2 cellular contexts compared by ENCODE assay signal in the genomic region with DNA sequence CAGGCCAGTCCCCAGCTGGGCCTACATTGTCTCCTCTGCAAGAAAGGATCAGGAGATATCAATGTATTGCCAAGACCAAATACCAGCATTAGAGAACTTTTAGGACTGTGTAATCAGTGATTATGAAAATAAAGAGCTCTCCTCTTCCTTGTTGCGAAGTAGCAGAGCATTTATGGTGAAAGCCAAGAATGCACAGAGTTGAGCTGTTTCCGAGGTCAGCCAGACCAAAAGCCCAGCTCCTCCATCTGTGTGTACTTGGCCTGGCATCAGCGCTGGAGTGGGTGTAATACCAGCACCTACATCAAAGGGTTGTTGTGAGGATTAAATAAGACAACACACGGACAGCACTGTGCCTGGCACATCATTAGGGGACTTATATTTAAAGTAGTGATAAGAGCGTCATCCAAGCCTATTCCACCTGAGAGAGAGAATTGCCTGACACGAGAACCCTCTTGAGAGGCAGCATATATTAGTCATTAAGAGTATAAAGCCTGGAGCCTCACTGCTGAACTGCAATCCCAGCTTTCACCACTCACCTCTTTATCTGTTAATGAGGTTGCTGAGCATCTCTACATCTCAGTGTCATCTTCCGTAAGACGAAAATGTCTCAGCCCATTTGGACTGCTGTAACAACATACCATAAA.
TF ChIP-seq lines count a peak whose summit lies in the region.

No MANE protein-coding gene starts in this region.

TF ChIP-seq in GM12878, 131 proteins besides CTCF, POLR2A, EP300 and RAD21:
- no peak for TF ChIP-seq LARP7 (IDR thresholded peaks at IDR 0.05)
- TF ChIP-seq TCF3 (IDR thresholded peaks at IDR 0.05; ENCODE audit: borderline replicate concordance, insufficient read depth, low read depth, low read length), result no peak
- TF ChIP-seq RBBP5 (conservative IDR thresholded peaks at IDR 0.05), result no peak
- TF ChIP-seq, protein P1, sequence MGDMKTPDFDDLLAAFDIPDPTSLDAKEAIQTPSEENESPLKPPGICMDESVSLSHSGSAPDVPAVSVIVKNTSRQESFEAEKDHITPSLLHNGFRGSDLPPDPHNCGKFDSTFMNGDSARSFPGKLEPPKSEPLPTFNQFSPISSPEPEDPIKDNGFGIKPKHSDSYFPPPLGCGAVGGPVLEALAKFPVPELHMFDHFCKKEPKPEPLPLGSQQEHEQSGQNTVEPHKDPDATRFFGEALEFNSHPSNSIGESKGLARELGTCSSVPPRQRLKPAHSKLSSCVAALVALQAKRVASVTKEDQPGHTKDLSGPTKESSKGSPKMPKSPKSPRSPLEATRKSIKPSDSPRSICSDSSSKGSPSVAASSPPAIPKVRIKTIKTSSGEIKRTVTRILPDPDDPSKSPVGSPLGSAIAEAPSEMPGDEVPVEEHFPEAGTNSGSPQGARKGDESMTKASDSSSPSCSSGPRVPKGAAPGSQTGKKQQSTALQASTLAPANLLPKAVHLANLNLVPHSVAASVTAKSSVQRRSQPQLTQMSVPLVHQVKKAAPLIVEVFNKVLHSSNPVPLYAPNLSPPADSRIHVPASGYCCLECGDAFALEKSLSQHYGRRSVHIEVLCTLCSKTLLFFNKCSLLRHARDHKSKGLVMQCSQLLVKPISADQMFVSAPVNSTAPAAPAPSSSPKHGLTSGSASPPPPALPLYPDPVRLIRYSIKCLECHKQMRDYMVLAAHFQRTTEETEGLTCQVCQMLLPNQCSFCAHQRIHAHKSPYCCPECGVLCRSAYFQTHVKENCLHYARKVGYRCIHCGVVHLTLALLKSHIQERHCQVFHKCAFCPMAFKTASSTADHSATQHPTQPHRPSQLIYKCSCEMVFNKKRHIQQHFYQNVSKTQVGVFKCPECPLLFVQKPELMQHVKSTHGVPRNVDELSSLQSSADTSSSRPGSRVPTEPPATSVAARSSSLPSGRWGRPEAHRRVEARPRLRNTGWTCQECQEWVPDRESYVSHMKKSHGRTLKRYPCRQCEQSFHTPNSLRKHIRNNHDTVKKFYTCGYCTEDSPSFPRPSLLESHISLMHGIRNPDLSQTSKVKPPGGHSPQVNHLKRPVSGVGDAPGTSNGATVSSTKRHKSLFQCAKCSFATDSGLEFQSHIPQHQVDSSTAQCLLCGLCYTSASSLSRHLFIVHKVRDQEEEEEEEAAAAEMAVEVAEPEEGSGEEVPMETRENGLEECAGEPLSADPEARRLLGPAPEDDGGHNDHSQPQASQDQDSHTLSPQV (IDR thresholded peaks at IDR 0.05), result no peak
- TF ChIP-seq STAT3 (IDR thresholded peaks at IDR 0.05; ENCODE audit: low read depth, low read length), result no peak
- no peak for TF ChIP-seq FOXM1 (IDR thresholded peaks at IDR 0.05; ENCODE audit: low read depth, low read length)
- no peak for TF ChIP-seq KDM1A (IDR thresholded peaks at IDR 0.05; ENCODE audit: borderline replicate concordance)

TF ChIP-seq in HepG2, 621 proteins besides CTCF, POLR2A, EP300 and RAD21:
- no peak for TF ChIP-seq BRF2 (CRISPR knock-in tag; IDR thresholded peaks at IDR 0.05)
- no peak for TF ChIP-seq ZNF335 (CRISPR knock-in tag; IDR thresholded peaks at IDR 0.05)
- TF ChIP-seq ZNF761 (CRISPR knock-in tag; conservative IDR thresholded peaks at IDR 0.05), result no peak
- TF ChIP-seq SRSF1 (optimal IDR thresholded peaks at IDR 0.05; ENCODE audit: low read depth, low read length), result no peak
- no peak for TF ChIP-seq SRSF9 (IDR thresholded peaks at IDR 0.05; ENCODE audit: borderline replicate concordance, insufficient read depth, low read depth, low read length, poor library complexity, severe bottlenecking)
- TF ChIP-seq NCOR1 (IDR thresholded peaks at IDR 0.05; ENCODE audit: borderline replicate concordance, low read length), result no peak
- TF ChIP-seq HCFC1 (IDR thresholded peaks at IDR 0.05; ENCODE audit: low read depth, low read length), result no peak
- TF ChIP-seq ZNF484 (CRISPR knock-in tag; IDR thresholded peaks at IDR 0.05; ENCODE audit: borderline replicate concordance, low read depth), result no peak
- TF ChIP-seq CREB3 (CRISPR knock-in tag; IDR thresholded peaks at IDR 0.05), result no peak
- no peak for TF ChIP-seq ZNF317 (CRISPR knock-in tag; IDR thresholded peaks at IDR 0.05)
- no peak for TF ChIP-seq ZBTB14 (CRISPR knock-in tag; IDR thresholded peaks at IDR 0.05)
- TF ChIP-seq ZNF788 (CRISPR knock-in tag; IDR thresholded peaks at IDR 0.05; ENCODE audit: borderline replicate concordance), result no peak
- no peak for TF ChIP-seq ZNF33B (CRISPR knock-in tag; IDR thresholded peaks at IDR 0.05)
- no peak for TF ChIP-seq ZNF44 (CRISPR knock-in tag; IDR thresholded peaks at IDR 0.05)
- no peak for TF ChIP-seq ZNF841 (CRISPR knock-in tag; IDR thresholded peaks at IDR 0.05; ENCODE audit: borderline replicate concordance)
- TF ChIP-seq, protein P2, sequence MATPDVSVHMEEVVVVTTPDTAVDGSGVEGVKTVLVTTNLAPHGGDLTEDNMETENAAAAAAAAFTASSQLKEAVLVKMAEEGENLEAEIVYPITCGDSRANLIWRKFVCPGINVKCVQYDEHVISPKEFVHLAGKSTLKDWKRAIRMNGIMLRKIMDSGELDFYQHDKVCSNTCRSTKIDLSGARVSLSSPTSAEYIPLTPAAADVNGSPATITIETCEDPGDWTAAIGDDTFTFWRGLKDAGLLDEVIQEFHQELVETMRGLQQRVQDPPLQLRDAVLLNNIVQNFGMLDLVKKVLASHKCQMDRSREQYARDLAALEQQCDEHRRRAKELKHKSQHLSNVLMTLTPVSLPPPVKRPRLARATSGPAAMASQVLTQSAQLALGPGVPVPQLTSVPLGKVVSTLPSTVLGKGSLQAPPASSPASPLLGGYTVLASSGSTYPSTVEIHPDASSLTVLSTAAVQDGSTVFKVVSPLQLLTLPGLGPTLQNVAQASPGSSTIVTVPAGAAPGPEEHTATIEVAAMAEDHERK (CRISPR knock-in tag; IDR thresholded peaks at IDR 0.05; ENCODE audit: low read depth), result no peak
- TF ChIP-seq ZNF3 (CRISPR knock-in tag; IDR thresholded peaks at IDR 0.05), result no peak
- TF ChIP-seq, protein P3, sequence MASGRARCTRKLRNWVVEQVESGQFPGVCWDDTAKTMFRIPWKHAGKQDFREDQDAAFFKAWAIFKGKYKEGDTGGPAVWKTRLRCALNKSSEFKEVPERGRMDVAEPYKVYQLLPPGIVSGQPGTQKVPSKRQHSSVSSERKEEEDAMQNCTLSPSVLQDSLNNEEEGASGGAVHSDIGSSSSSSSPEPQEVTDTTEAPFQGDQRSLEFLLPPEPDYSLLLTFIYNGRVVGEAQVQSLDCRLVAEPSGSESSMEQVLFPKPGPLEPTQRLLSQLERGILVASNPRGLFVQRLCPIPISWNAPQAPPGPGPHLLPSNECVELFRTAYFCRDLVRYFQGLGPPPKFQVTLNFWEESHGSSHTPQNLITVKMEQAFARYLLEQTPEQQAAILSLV (CRISPR knock-in tag; IDR thresholded peaks at IDR 0.05; ENCODE audit: borderline replicate concordance), result no peak
- TF ChIP-seq ZNF460 (CRISPR knock-in tag; IDR thresholded peaks at IDR 0.05; ENCODE audit: borderline replicate concordance), result no peak
